Comparison of ENCODE assay signal across 13 cellular contexts in the genomic region with DNA sequence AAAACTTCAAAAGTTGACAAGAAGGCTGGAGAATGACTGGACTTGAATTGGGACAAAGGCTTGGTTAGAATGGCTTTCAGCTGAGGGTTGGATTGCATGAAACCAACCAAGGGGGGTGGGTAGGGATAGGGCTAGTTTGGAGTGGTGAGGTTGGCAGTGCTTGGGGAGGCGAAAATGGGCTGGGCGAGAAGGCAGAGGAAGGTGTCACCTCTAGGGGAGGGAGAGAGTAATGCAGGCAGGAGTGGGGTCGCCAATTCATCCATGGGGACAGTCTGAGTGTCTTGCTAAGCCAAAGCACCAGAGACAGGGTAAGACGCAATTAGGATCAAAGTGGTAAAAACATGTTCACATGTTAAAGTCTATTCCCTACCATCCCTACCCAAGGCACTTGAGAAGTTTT.
A peak's percentile ranks its signal among the peaks of the same experiment; 100 is the strongest.
DNase-seq lines count a peak whose midpoint lies in the region; ATAC-seq and TF ChIP-seq lines count a peak whose summit lies in the region.
"Had no signal": no experiment of that assay in that cellular context is flagged by ENCODE, and none has a peak within 500 bp of the region (broad histone marks: within the 10 kb centered on the region; RNA-seq: fewer than 3 reads in every experiment).

No MANE protein-coding gene starts in this region.

- peak; percentile 27 for DNase-seq in DMS 273 (lab: John Stamatoyannopoulos, UW; ENCODE audit: unreplicated experiment)
- no peak for DNase-seq in DMS 273 treated with DMSO at 0.1 percent for 48 hours (lab: John Stamatoyannopoulos, UW)
- DNase-seq in iPS-NIHi7 (ENCODE audit: extremely low spot score), result peak; percentile 60
- DNase-seq in RPMI8226, result no peak
- DNase-seq: IMR-90; left cardiac atrium; nucleus accumbens; stimulated activated CD4-positive, alpha-beta T cell treated with anti-CD3 and anti-CD28 coated beads, Interleukin-4, amount 100 ng/mL, for 1 hour had no signal

- peak; percentile 54 for TF ChIP-seq CTCF in GM12872 (IDR thresholded peaks at IDR 0.05; ENCODE audit: insufficient read depth, low read depth, low read length)
- peak; percentile 9; the same call in 1 of the 2 replicates for TF ChIP-seq CTCF in WI38 (IDR thresholded peaks at IDR 0.05; ENCODE audit: low read depth, low read length)

- H3K27me3 Mint-ChIP-seq in stimulated activated memory B cell treated with anti-CD40 and anti-IgM and Interleukin-4, amounts not matched to agents 10 μg/mL and 1 μg/mL and 100 μg/mL, for 72 hours, result peaks cover 91% of the 10 kb centered on the region

- peaks cover 11% of the 10 kb centered on the region for H3K4me1 Mint-ChIP-seq in stimulated activated memory B cell treated with anti-CD40 and anti-IgM and Interleukin-4, amounts not matched to agents 10 μg/mL and 1 μg/mL and 100 μg/mL, for 72 hours

- no peaks in the 10 kb centered on the region for H3K36me3 Mint-ChIP-seq in stimulated activated memory B cell treated with anti-CD40 and anti-IgM and Interleukin-4, amounts not matched to agents 10 μg/mL and 1 μg/mL and 100 μg/mL, for 72 hours

- H3K27ac Mint-ChIP-seq in stimulated activated memory B cell treated with anti-CD40 and anti-IgM and Interleukin-4, amounts not matched to agents 10 μg/mL and 1 μg/mL and 100 μg/mL, for 72 hours, result no peak overlapping the region
- H3K27ac Mint-ChIP-seq: activated T-helper 1 cell treated with anti-CD3 and anti-CD28 coated beads, Interleukin-12 subunit alpha, Interleukin-12 subunit beta, Interleukin-2, Interleukin-4 antibody, amounts not matched to agents 30 ng/mL and 10 ng/mL and 1 ng/mL, durations not matched to agents 14 hours and 24 hours and 36 hours had no signal

- H3K4me3 ChIP-seq in WI38 (ENCODE audit: low read depth, low read length), result no peak overlapping the region

- no peak overlapping the region for H3K4me3 Mint-ChIP-seq in stimulated activated memory B cell treated with anti-CD40 and anti-IgM and Interleukin-4, amounts not matched to agents 10 μg/mL and 1 μg/mL and 100 μg/mL, for 72 hours
- H3K4me3 Mint-ChIP-seq: activated T-helper 1 cell treated with anti-CD3 and anti-CD28 coated beads, Interleukin-12 subunit alpha, Interleukin-12 subunit beta, Interleukin-2, Interleukin-4 antibody, amounts not matched to agents 30 ng/mL and 10 ng/mL and 1 ng/mL, durations not matched to agents 14 hours and 24 hours and 36 hours had no signal

- no peaks in the 10 kb centered on the region for H3K9me3 Mint-ChIP-seq in stimulated activated memory B cell treated with anti-CD40 and anti-IgM and Interleukin-4, amounts not matched to agents 10 μg/mL and 1 μg/mL and 100 μg/mL, for 72 hours
- H3K9me3 Mint-ChIP-seq: activated T-helper 1 cell treated with anti-CD3 and anti-CD28 coated beads, Interleukin-12 subunit alpha, Interleukin-12 subunit beta, Interleukin-2, Interleukin-4 antibody, amounts not matched to agents 30 ng/mL and 10 ng/mL and 1 ng/mL, durations not matched to agents 14 hours and 24 hours and 36 hours had no signal

- ATAC-seq in GM18511 (IDR thresholded peaks at IDR 0.05; ENCODE audit: unreplicated experiment), result no peak
- ATAC-seq in stimulated activated memory B cell treated with anti-CD40 and anti-IgM and Interleukin-4, amounts not matched to agents 10 μg/mL and 1 μg/mL and 100 μg/mL, for 72 hours, result no peak
- ATAC-seq: left cardiac atrium had no signal

Comparison
In these comparisons a context has a peak if more than half of its experiments do, and no peak if none do; other contexts are left out.
1. DNase-seq: peak in DMS 273 (single experiment) and iPS-NIHi7 (single experiment); none in DMS 273 treated with DMSO at 0.1 percent for 48 hours (single experiment) and RPMI8226 (single experiment).